Comparison of ENCODE assay signal across 18 cellular contexts in the genomic region with DNA sequence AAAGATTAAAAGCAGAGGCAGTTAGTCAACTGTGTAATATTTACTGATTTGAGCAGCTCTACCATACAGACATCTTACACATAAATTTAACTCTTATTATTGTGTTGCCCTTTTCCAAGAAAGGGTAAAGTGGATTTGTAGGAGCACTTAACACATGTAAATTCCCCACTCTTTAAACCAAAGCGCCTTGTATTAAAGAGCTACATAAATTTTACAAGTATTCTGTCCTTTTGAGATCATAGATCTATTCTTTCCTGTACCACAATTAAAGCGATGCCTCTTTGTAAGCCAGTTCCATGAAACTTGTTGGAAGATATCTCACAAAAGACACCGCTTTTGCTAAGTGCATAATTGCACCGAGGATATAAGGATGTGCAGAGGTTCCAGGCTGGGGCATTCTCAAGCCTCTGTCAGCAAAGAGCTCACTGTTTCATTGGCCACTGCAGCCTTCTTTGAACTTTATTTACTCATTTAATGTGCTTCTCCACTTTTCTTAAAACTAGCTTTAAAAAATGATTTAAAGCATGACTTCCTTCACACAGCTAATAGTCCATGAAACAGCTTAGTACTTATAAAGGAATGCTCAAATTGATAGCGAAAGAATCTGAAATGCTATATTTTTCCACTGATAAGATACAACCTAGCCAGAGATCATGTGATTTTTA.
"Had no signal": no experiment of that assay in that cellular context is flagged by ENCODE, and none has a peak within 500 bp of the region (broad histone marks: within the 10 kb centered on the region; RNA-seq: fewer than 3 reads in every experiment).

No MANE protein-coding gene starts in this region.

- ATAC-seq: activated CD4-positive, alpha-beta T cell treated with anti-CD3 and anti-CD28 coated beads for 36 hours; activated CD8-positive, alpha-beta memory T cell treated with anti-CD3 and anti-CD28 coated beads, Interleukin-2, amount 10 ng/mL, durations not matched to agents 7 days and 5 days; pancreas; T-helper 17 cell had no signal

- H3K36me3 ChIP-seq: adrenal gland, colonic mucosa, esophagus muscularis mucosa, pancreas, sigmoid colon had no signal

- H3K27ac ChIP-seq: adrenal gland, colonic mucosa, esophagus muscularis mucosa, pancreas, sigmoid colon had no signal

- FAIRE-seq: frontal cortex, pancreas, urothelium cell line had no signal

- H3K9me3 ChIP-seq: colonic mucosa, pancreas had no signal

- H3K4me1 ChIP-seq: colonic mucosa, esophagus muscularis mucosa, pancreas, sigmoid colon had no signal

- H3K27ac Mint-ChIP-seq: activated CD4-positive, alpha-beta memory T cell treated with anti-CD3 and anti-CD28 coated beads for 36 hours; activated CD4-positive, alpha-beta T cell treated with anti-CD3 and anti-CD28 coated beads for 36 hours; activated CD8-positive, alpha-beta memory T cell treated with anti-CD3 and anti-CD28 coated beads, Interleukin-2, amount 10 ng/mL, durations not matched to agents 7 days and 5 days; activated T-cell treated with anti-CD3 and anti-CD28 coated beads, Interleukin-2, amount 50 U/mL, for 24 hours; immature natural killer cell; T-helper 17 cell had no signal

- DNase-seq: activated CD4-positive, alpha-beta memory T cell treated with anti-CD3 and anti-CD28 coated beads for 36 hours; activated CD4-positive, alpha-beta T cell treated with anti-CD3 and anti-CD28 coated beads for 36 hours; activated CD8-positive, alpha-beta memory T cell treated with anti-CD3 and anti-CD28 coated beads, Interleukin-2, amount 10 ng/mL, durations not matched to agents 7 days and 5 days; activated effector memory CD4-positive, alpha-beta T cell treated with Interleukin-2 at 50 U/mL for 16 hours; activated naive CD4-positive, alpha-beta T cell treated with anti-CD3 and anti-CD28 coated beads, Interleukin-2, amount 50 U/mL, for 16 hours; activated T-cell treated with anti-CD3 and anti-CD28 coated beads, Interleukin-2, amount 50 U/mL, for 24 hours; adrenal gland; caudate nucleus; colonic mucosa; head of caudate nucleus; immature natural killer cell; pancreas; sigmoid colon; stimulated activated CD4-positive, alpha-beta T cell treated with anti-CD3 and anti-CD28 coated beads, Interleukin-2, amount 100 ng/mL, for 24 hours; T-helper 17 cell had no signal

- H3K36me3 Mint-ChIP-seq: activated CD4-positive, alpha-beta memory T cell treated with anti-CD3 and anti-CD28 coated beads for 36 hours; activated CD8-positive, alpha-beta memory T cell treated with anti-CD3 and anti-CD28 coated beads, Interleukin-2, amount 10 ng/mL, durations not matched to agents 7 days and 5 days; immature natural killer cell had no signal

- H3K4me3 ChIP-seq: adrenal gland, colonic mucosa, esophagus muscularis mucosa, pancreas, sigmoid colon had no signal

- H3K4me1 Mint-ChIP-seq: T-helper 17 cell had no signal

- H3K27me3 ChIP-seq: adrenal gland, colonic mucosa, esophagus muscularis mucosa, pancreas, sigmoid colon had no signal

- H3K4me3 Mint-ChIP-seq: activated CD4-positive, alpha-beta memory T cell treated with anti-CD3 and anti-CD28 coated beads for 36 hours; activated CD4-positive, alpha-beta T cell treated with anti-CD3 and anti-CD28 coated beads for 36 hours; activated CD8-positive, alpha-beta memory T cell treated with anti-CD3 and anti-CD28 coated beads, Interleukin-2, amount 10 ng/mL, durations not matched to agents 7 days and 5 days; activated T-cell treated with anti-CD3 and anti-CD28 coated beads, Interleukin-2, amount 50 U/mL, for 24 hours; immature natural killer cell; T-helper 17 cell had no signal

- H3K27me3 Mint-ChIP-seq: activated CD4-positive, alpha-beta memory T cell treated with anti-CD3 and anti-CD28 coated beads for 36 hours; activated T-cell treated with anti-CD3 and anti-CD28 coated beads, Interleukin-2, amount 50 U/mL, for 24 hours; T-helper 17 cell had no signal
